In genomic region chr4:46386570-46386969, GRCh38 we compare ENCODE assay signal across 3 cellular contexts.
TF ChIP-seq lines count a peak whose summit lies in the region.

No MANE protein-coding gene starts in this region.

TF ChIP-seq in K562, 482 proteins besides CTCF, POLR2A, EP300 and RAD21:
- TF ChIP-seq ZNF561 (CRISPR knock-in tag; conservative IDR thresholded peaks at IDR 0.05) (no peak), NFIC (IDR thresholded peaks at IDR 0.05) (peak; percentile 67)

TF ChIP-seq in neural cell, 6 proteins besides CTCF, POLR2A, EP300 and RAD21:
- TF ChIP-seq TAF1 (IDR thresholded peaks at IDR 0.05; ENCODE audit: low read depth) = no peak
- TF ChIP-seq SMC3 (conservative IDR thresholded peaks at IDR 0.05; ENCODE audit: poor library complexity) = peak; percentile 93
- TF ChIP-seq EZH2 (IDR thresholded peaks at IDR 0.05; ENCODE audit: borderline replicate concordance, insufficient read depth, low read length, poor library complexity, severe bottlenecking) = no peak
- TF ChIP-seq MXI1 (conservative IDR thresholded peaks at IDR 0.05; ENCODE audit: poor library complexity, severe bottlenecking) = no peak
- TF ChIP-seq POLR2AphosphoS5 (IDR thresholded peaks at IDR 0.05) = peak; percentile 21
- TF ChIP-seq REST (IDR thresholded peaks at IDR 0.05; ENCODE audit: borderline replicate concordance) = no peak

TF ChIP-seq in HEK293T, 16 proteins besides CTCF, POLR2A, EP300 and RAD21:
- TF ChIP-seq CTBP1 (IDR thresholded peaks at IDR 0.05; ENCODE audit: borderline replicate concordance) = no peak
- no peak for TF ChIP-seq PKNOX1 (IDR thresholded peaks at IDR 0.05)
- TF ChIP-seq FOXM1 (IDR thresholded peaks at IDR 0.05; ENCODE audit: borderline replicate concordance) = no peak
- no peak for TF ChIP-seq SP1 (IDR thresholded peaks at IDR 0.05)
- TF ChIP-seq ELF4 (IDR thresholded peaks at IDR 0.05) = no peak
- no peak for TF ChIP-seq HDGF (IDR thresholded peaks at IDR 0.05; ENCODE audit: borderline replicate concordance)
- no peak for TF ChIP-seq ARNT (IDR thresholded peaks at IDR 0.05)
